In genomic region chr14:21385170-21385904, GRCh38 we compare ENCODE assay signal across 8 cellular contexts. TPM values are rescaled to one million over a fixed set of nuclear protein-coding genes. Genes with fewer than 3 reads are reported as not detected.
DNase-seq lines count a peak whose midpoint lies in the region; ATAC-seq and TF ChIP-seq lines count a peak whose summit lies in the region.

No MANE protein-coding gene starts in this region.

- H3K9me3 ChIP-seq in RWPE2 (ENCODE audit: severe bottlenecking) = no peaks in the 10 kb centered on the region
- no peaks in the 10 kb centered on the region for H3K9me3 ChIP-seq in upper lobe of right lung

- TF ChIP-seq CTCF in 22Rv1 (IDR thresholded peaks at IDR 0.05) (no peak), RWPE2 (IDR thresholded peaks at IDR 0.05; ENCODE audit: poor library complexity, severe bottlenecking) (no peak), upper lobe of right lung (IDR thresholded peaks at IDR 0.05) (no peak)

- peak; percentile 38 for ATAC-seq in GM18868 (IDR thresholded peaks at IDR 0.05; ENCODE audit: unreplicated experiment)
- no peak for ATAC-seq in RWPE2 (ENCODE audit: low read depth)
- no peak for ATAC-seq in upper lobe of right lung

- intact Hi-C loops in upper lobe of right lung (cut with DNase I) = no loop called here

- DNase-seq in RWPE2 (ENCODE audit: low spot score) (no peak), glomerular visceral epithelial cell (ENCODE audit: extremely low spot score) (peak; percentile 36), upper lobe of right lung (no peak), NCI-H1436 (lab: John Stamatoyannopoulos, UW) (no peak), NCI-H526 (lab: John Stamatoyannopoulos, UW) (no peak)
- DNase-seq in effector CD4-positive, alpha-beta T cell = no peak

- H3K4me1 ChIP-seq in RWPE2 (ENCODE audit: insufficient read depth, poor library complexity, severe bottlenecking) (peaks cover 12% of the 10 kb centered on the region), upper lobe of right lung (peaks cover 22% of the 10 kb centered on the region)

- no peaks in the 10 kb centered on the region for H3K27me3 ChIP-seq in RWPE2 (ENCODE audit: insufficient read depth, poor library complexity, severe bottlenecking)
- H3K27me3 ChIP-seq in upper lobe of right lung = no peaks in the 10 kb centered on the region

- H3K4me3 ChIP-seq in RWPE2 (ENCODE audit: severe bottlenecking) = no peak overlapping the region
- H3K4me3 ChIP-seq in upper lobe of right lung = no peak overlapping the region

- H3K36me3 ChIP-seq in RWPE2 (ENCODE audit: low read depth) = peaks cover 69% of the 10 kb centered on the region
- H3K36me3 ChIP-seq in upper lobe of right lung = peaks cover 34% of the 10 kb centered on the region

- H3K27ac ChIP-seq in 22Rv1 (peak overlapping the region; percentile 92), RWPE2 (ENCODE audit: poor library complexity, severe bottlenecking) (peak overlapping the region; percentile 74), upper lobe of right lung (peak overlapping the region; percentile 94)

RNA-seq across cellular contexts. Expression of gene SUPT16H, which starts 1.5 kb away (rescaled TPM):
- 48.8 TPM for total RNA-seq in upper lobe of right lung
